Comparison of ENCODE assay signal across 9 cellular contexts in the genomic region with DNA sequence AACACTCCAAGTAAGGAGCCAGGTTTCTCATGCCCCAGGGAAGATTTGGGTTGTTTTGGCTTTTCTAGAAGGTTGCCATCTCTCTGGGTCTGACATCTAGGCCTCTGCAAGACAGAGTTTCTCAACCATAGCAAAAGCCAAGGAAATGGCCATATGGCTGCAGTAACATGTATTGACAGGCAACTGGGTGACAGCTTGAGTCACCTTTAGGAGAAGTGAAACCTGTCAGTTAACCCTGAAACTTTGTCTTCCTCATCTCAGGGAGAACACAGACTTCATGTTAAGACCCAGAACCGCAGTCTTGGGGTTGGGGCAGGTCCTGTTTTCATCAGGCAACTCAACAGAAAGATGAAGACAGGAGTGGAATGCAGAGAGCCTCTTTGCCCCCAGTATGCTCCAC. TPM values are rescaled to one million over a fixed set of nuclear protein-coding genes. Genes with fewer than 3 reads are reported as not detected.
DNase-seq lines count a peak whose midpoint lies in the region; ATAC-seq and TF ChIP-seq lines count a peak whose summit lies in the region.
"Had no signal": no experiment of that assay in that cellular context is flagged by ENCODE, and none has a peak within 500 bp of the region (broad histone marks: within the 10 kb centered on the region; RNA-seq: fewer than 3 reads in every experiment).

No MANE protein-coding gene starts in this region.

- H3K4me1 ChIP-seq in left ventricle myocardium inferior, result peaks cover 40% of the 10 kb centered on the region

- peak; percentile 97 for ATAC-seq in GM18502 (IDR thresholded peaks at IDR 0.05; ENCODE audit: poor library complexity, unreplicated experiment)
- ATAC-seq in GM21526 (IDR thresholded peaks at IDR 0.05; ENCODE audit: low FRiP score, unreplicated experiment), result peak; percentile 93
- ATAC-seq in HG03469 (IDR thresholded peaks at IDR 0.05; ENCODE audit: unreplicated experiment), result peak; percentile 93

- no peaks in the 10 kb centered on the region for H3K27me3 ChIP-seq in left ventricle myocardium inferior (ENCODE audit: low read depth)
- H3K27me3 ChIP-seq: hepatocyte had no signal

- intact Hi-C loops in left ventricle myocardium inferior (cut with micrococcal nuclease), result no loop called here

- TF ChIP-seq CTCF in left ventricle myocardium inferior (IDR thresholded peaks at IDR 0.05; ENCODE audit: borderline replicate concordance), result no peak

- DNase-seq in left ventricle myocardium inferior, result no peak
- no peak for DNase-seq in AML-193 (lab: John Stamatoyannopoulos, UW)
- no peak for DNase-seq in NCI-H524 (lab: John Stamatoyannopoulos, UW)
- no peak for DNase-seq in NCI-H526 (lab: John Stamatoyannopoulos, UW)
- DNase-seq in NCI-H2227 (lab: John Stamatoyannopoulos, UW; ENCODE audit: unreplicated experiment), result no peak

- H3K4me3 ChIP-seq in left ventricle myocardium inferior, result no peak overlapping the region
- H3K4me3 ChIP-seq: hepatocyte had no signal

- peak overlapping the region; percentile 75 for H3K27ac ChIP-seq in left ventricle myocardium inferior (replicated peaks)
- H3K27ac ChIP-seq: hepatocyte had no signal

- H3K36me3 ChIP-seq in left ventricle myocardium inferior, result no peaks in the 10 kb centered on the region

- H3K9me3 ChIP-seq in left ventricle myocardium inferior (replicated peaks), result peaks cover 21% of the 10 kb centered on the region

RNA-seq across cellular contexts. Expression of a gene that starts 46.0 kb away (rescaled TPM):
- total RNA-seq in left ventricle myocardium inferior, result 29.1 TPM
